Comparison of ENCODE assay signal across 9 cellular contexts in genomic region chr7:130154501-130155317, GRCh38. TPM values are rescaled to one million over a fixed set of nuclear protein-coding genes. Genes with fewer than 3 reads are reported as not detected.
A peak's percentile ranks its signal among the peaks of the same experiment; 100 is the strongest.
DNase-seq lines count a peak whose midpoint lies in the region; ATAC-seq and TF ChIP-seq lines count a peak whose summit lies in the region.
"Had no signal": no experiment of that assay in that cellular context is flagged by ENCODE, and none has a peak within 500 bp of the region (broad histone marks: within the 10 kb centered on the region; RNA-seq: fewer than 3 reads in every experiment).

No MANE protein-coding gene starts in this region.

- no peak overlapping the region for H3K4me3 ChIP-seq in astrocyte of the cerebellum (ENCODE audit: low read depth, low read length)
- H3K4me3 ChIP-seq in lower lobe of right lung = no peak overlapping the region

- H3K36me3 ChIP-seq in lower lobe of right lung = no peaks in the 10 kb centered on the region

- H3K27me3 ChIP-seq in lower lobe of right lung (ENCODE audit: low read depth) = no peaks in the 10 kb centered on the region

- H3K4me1 ChIP-seq in lower lobe of right lung = no peaks in the 10 kb centered on the region

- ATAC-seq in lower lobe of right lung = peak; percentile 1 to 55
- ATAC-seq in GM21360 (IDR thresholded peaks at IDR 0.05; ENCODE audit: unreplicated experiment) = no peak
- ATAC-seq in HG03432 (IDR thresholded peaks at IDR 0.05; ENCODE audit: unreplicated experiment) = no peak

- TF ChIP-seq CTCF in astrocyte of the cerebellum (IDR thresholded peaks at IDR 0.05; ENCODE audit: low read depth, low read length, missing control alignments) (peak; percentile 28), lower lobe of right lung (IDR thresholded peaks at IDR 0.05) (no peak)

- peaks cover 5% of the 10 kb centered on the region for H3K9me3 ChIP-seq in lower lobe of right lung

- intact Hi-C loops in lower lobe of right lung (cut with DNase I) = no loop called here

- DNase-seq in DMS53 treated with DMSO at 0.1 percent for 48 hours (lab: John Stamatoyannopoulos, UW; ENCODE audit: unreplicated experiment) (peak; percentile 68), NCI-H146 treated with DMSO at 0.1 percent for 48 hours (lab: John Stamatoyannopoulos, UW; ENCODE audit: unreplicated experiment) (peak; percentile 56), astrocyte of the cerebellum (ENCODE audit: low read depth) (no peak), lower lobe of right lung (no peak), UCSD-AML1 (lab: John Stamatoyannopoulos, UW; ENCODE audit: unreplicated experiment) (no peak)
- no peak for DNase-seq in activated CD8-positive, alpha-beta memory T cell treated with anti-CD3 and anti-CD28 coated beads, Interleukin-2, amount 50 U/mL, for 48 hours

- in situ Hi-C loops in astrocyte of the cerebellum (cut with HindIII; ENCODE audit: low sequenced_read_pairs) = no loop called here

- no peak overlapping the region for H3K27ac ChIP-seq in lower lobe of right lung
- H3K27ac ChIP-seq: HL-60 had no signal

RNA-seq across cellular contexts. Expression of gene TMEM209, which starts 50.5 kb away (rescaled TPM):
- total RNA-seq in lower lobe of right lung = 21.7 TPM

RNA-seq across cellular contexts. Expression of gene SSMEM1, which starts 53.0 kb away (rescaled TPM):
- not detected for total RNA-seq in lower lobe of right lung

Comparison
In these comparisons a context has a peak if more than half of its experiments do, and no peak if none do; other contexts are left out.
1. DNase-seq: peak in DMS53 treated with DMSO at 0.1 percent for 48 hours (single experiment) and NCI-H146 treated with DMSO at 0.1 percent for 48 hours (single experiment); none in astrocyte of the cerebellum (single experiment), lower lobe of right lung (single experiment), UCSD-AML1 (single experiment) and activated CD8-positive, alpha-beta memory T cell treated with anti-CD3 and anti-CD28 coated beads, Interleukin-2, amount 50 U/mL, for 48 hours (single experiment).
2. ATAC-seq: peak in lower lobe of right lung (2 of 2); none in GM21360 (single experiment) and HG03432 (single experiment).